Comparison of ENCODE assay signal across 8 cellular contexts in genomic region chr1:231527586-231528174, GRCh38. TPM values are rescaled to one million over a fixed set of nuclear protein-coding genes. Genes with fewer than 3 reads are reported as not detected.
DNase-seq lines count a peak whose midpoint lies in the region; ATAC-seq and TF ChIP-seq lines count a peak whose summit lies in the region.

No MANE protein-coding gene starts in this region.

- no peaks in the 10 kb centered on the region for H3K27me3 ChIP-seq in adrenal gland
- no peaks in the 10 kb centered on the region for H3K27me3 ChIP-seq in kidney epithelial cell (ENCODE audit: control insufficient read depth, insufficient read depth, low read length)
- H3K27me3 ChIP-seq in thoracic aorta (replicated peaks; ENCODE audit: insufficient read depth), result no peaks in the 10 kb centered on the region

- H3K9me3 ChIP-seq in adrenal gland (replicated peaks in 1 of 3), result no peaks in the 10 kb centered on the region
- H3K9me3 ChIP-seq in thoracic aorta, result no peaks in the 10 kb centered on the region

- TF ChIP-seq POLR2A in adrenal gland (IDR thresholded peaks at IDR 0.05), result no peak

- peak overlapping the region; percentile 80 for H3K27ac ChIP-seq in C4-2B
- H3K27ac ChIP-seq in adrenal gland, result peak overlapping the region in 3 of 5 donors; percentile 89 to 94 (median 94)
- peak overlapping the region; percentile 76 to 90 for H3K27ac ChIP-seq in thoracic aorta

- H3K36me3 ChIP-seq in adrenal gland (replicated peaks in 1 of 2) (peaks cover 0 to 8% of the 10 kb centered on the region in 2 donors), kidney epithelial cell (ENCODE audit: control insufficient read depth, insufficient read depth, low read length) (no peaks in the 10 kb centered on the region), thoracic aorta (no peaks in the 10 kb centered on the region)

- H3K4me3 ChIP-seq in adrenal gland (peak overlapping the region in 2 of 4 donors; percentile 44 to 80), kidney epithelial cell (ENCODE audit: low read depth, low read length) (peak overlapping the region; percentile 76), thoracic aorta (peak overlapping the region; percentile 75)

- intact Hi-C loops in adrenal gland (cut with DNase I), result no loop called here

- no peak for TF ChIP-seq CTCF in C4-2B (conservative IDR thresholded peaks at IDR 0.05)
- no peak for TF ChIP-seq CTCF in adrenal gland (IDR thresholded peaks at IDR 0.05)
- TF ChIP-seq CTCF in kidney epithelial cell (IDR thresholded peaks at IDR 0.05; ENCODE audit: insufficient read depth, low read length, poor library complexity, severe bottlenecking), result no peak
- no peak for TF ChIP-seq CTCF in thoracic aorta (IDR thresholded peaks at IDR 0.05)

- ATAC-seq in GM19452 (IDR thresholded peaks at IDR 0.05; ENCODE audit: unreplicated experiment) (peak; percentile 14), HG03460 (IDR thresholded peaks at IDR 0.05; ENCODE audit: unreplicated experiment) (peak; percentile 13), thoracic aorta (ENCODE audit: insufficient number of reproducible peaks, low FRiP score, low read depth) (no peak)

- 46 to 51% (median 46%) methylated on average over 15 of the region's 15 CpGs for WGBS in adrenal gland, 4 donors

- DNase-seq in adrenal gland, result peak in 3 of 7 donors; percentile 10 to 59 (median 28)
- DNase-seq in kidney epithelial cell (ENCODE audit: low read depth), result no peak
- DNase-seq in thoracic aorta (ENCODE audit: low spot score), result no peak
- no peak for DNase-seq in NCI-H226
- no peak for DNase-seq in KG1 (lab: John Stamatoyannopoulos, UW)

- H3K4me1 ChIP-seq in adrenal gland (replicated peaks in 1 of 2), result peaks cover 8 to 27% of the 10 kb centered on the region in 2 donors
- H3K4me1 ChIP-seq in thoracic aorta (ENCODE audit: control insufficient read depth in 1 of 2, low read depth in 2 of 2), result peaks cover 12 to 25% of the 10 kb centered on the region in 2 donors

RNA-seq across cellular contexts. Expression of gene TSNAX, which starts 0.8 kb away (rescaled TPM):
- total RNA-seq in adrenal gland, result 10 to 100 TPM; 16.0 to 92.5 (median 42.2) TPM
- polyA plus RNA-seq in adrenal gland, result 10 to 100 TPM; 11.6 to 98.3 (median 11.8) TPM
- 27.7 and 29.4 TPM in 2 replicates for total RNA-seq in kidney epithelial cell
- total RNA-seq in thoracic aorta, result 10 to 100 TPM; 14.9 to 42.0 TPM
